ENCODE assay signal across 21 cellular contexts in genomic region chr15:100681335-100681746, GRCh38.
DNase-seq lines count a peak whose midpoint lies in the region; ATAC-seq and TF ChIP-seq lines count a peak whose summit lies in the region.
"Had no signal": no experiment of that assay in that cellular context is flagged by ENCODE, and none has a peak within 500 bp of the region (broad histone marks: within the 10 kb centered on the region; RNA-seq: fewer than 3 reads in every experiment).

No MANE protein-coding gene starts in this region.

- H3K4me3 ChIP-seq in NB4 (ENCODE audit: low read depth, low read length), result no peak overlapping the region
- no peak overlapping the region for H3K4me3 ChIP-seq in coronary artery
- no peak overlapping the region for H3K4me3 ChIP-seq in right atrium auricular region
- no peak overlapping the region for H3K4me3 ChIP-seq in gastrocnemius medialis
- H3K4me3 ChIP-seq in HAP-1, result no peak overlapping the region
- H3K4me3 ChIP-seq: SJCRH30 had no signal

- intact Hi-C loops in gastrocnemius medialis (cut with DNase I; ENCODE audit: low total_unique reads), result no loop called here

- peaks cover 0 to 6% of the 10 kb centered on the region in 2 donors for H3K4me1 ChIP-seq in right atrium auricular region
- no peaks in the 10 kb centered on the region for H3K4me1 ChIP-seq in gastrocnemius medialis
- no peaks in the 10 kb centered on the region for H3K4me1 ChIP-seq in HAP-1

- in situ Hi-C loops in gastrocnemius medialis (cut with MboI; ENCODE audit: low sequenced_read_pairs in 4 of 4) (no loop called here), HAP-1 (cut with MboI; ENCODE audit: low sequenced_read_pairs) (no loop called here)

- H3K36me3 ChIP-seq in right atrium auricular region, result no peaks in the 10 kb centered on the region
- H3K36me3 ChIP-seq in gastrocnemius medialis, result no peaks in the 10 kb centered on the region
- H3K36me3 ChIP-seq in HAP-1 (replicated peaks), result no peaks in the 10 kb centered on the region
- H3K36me3 ChIP-seq: SJCRH30 had no signal

- peak; percentile 83 to 86 for ATAC-seq in gastrocnemius medialis
- ATAC-seq in HG03097 (IDR thresholded peaks at IDR 0.05; ENCODE audit: low FRiP score, unreplicated experiment), result no peak

- TF ChIP-seq POLR2A in NB4 (IDR thresholded peaks at IDR 0.05; ENCODE audit: extremely low read depth, insufficient read length) (no peak), gastrocnemius medialis (IDR thresholded peaks at IDR 0.05) (no peak)

- H3K27ac ChIP-seq in coronary artery (no peak overlapping the region), right atrium auricular region (peak overlapping the region in 1 of 2 donors; percentile 29), gastrocnemius medialis (peak overlapping the region in 1 of 4 donors; percentile 3)
- H3K27ac ChIP-seq: SJCRH30 had no signal

- no peak for TF ChIP-seq CTCF in NB4 (IDR thresholded peaks at IDR 0.05; ENCODE audit: low read depth, low read length)
- no peak for TF ChIP-seq CTCF in coronary artery (IDR thresholded peaks at IDR 0.05)
- no peak for TF ChIP-seq CTCF in right atrium auricular region (IDR thresholded peaks at IDR 0.05)
- no peak for TF ChIP-seq CTCF in gastrocnemius medialis (IDR thresholded peaks at IDR 0.05 in 4 of 5, conservative IDR thresholded peaks at IDR 0.05 in 1 of 5)

- DNase-seq in NB4 (ENCODE audit: low read depth), result peak; percentile 22
- peak; percentile 75 for DNase-seq in coronary artery (ENCODE audit: low spot score)
- peak; percentile 82 for DNase-seq in right atrium auricular region (ENCODE audit: low spot score)
- peak; percentile 52 to 79 for DNase-seq in gastrocnemius medialis
- DNase-seq in HK-2 (ENCODE audit: unreplicated experiment), result no peak
- no peak for DNase-seq in GM19238 (ENCODE audit: insufficient read length, low spot score)
- DNase-seq in HAP-1 (ENCODE audit: low spot score in 2 of 2), result no peak
- DNase-seq: ACHN, AML-193, GF-D8, GOT3, KG1, MV-4-11, NCI-H1417 treated with DMSO at 0.1 percent for 48 hours, NCI-H187 treated with DMSO at 0.1 percent for 48 hours, NCI-H2227 treated with DMSO at 0.1 percent for 48 hours, NCI-H510A treated with DMSO at 0.1 percent for 48 hours, NCI-H774, OCI-M1, SJCRH30 had no signal

- H3K9me3 ChIP-seq in right atrium auricular region (no peaks in the 10 kb centered on the region), gastrocnemius medialis (no peaks in the 10 kb centered on the region), HAP-1 (no peaks in the 10 kb centered on the region; the same call in 1 of the 2 replicates)

- H3K27me3 ChIP-seq in right atrium auricular region (no peaks in the 10 kb centered on the region), gastrocnemius medialis (peaks cover 0 to 2% (median 0%) of the 10 kb centered on the region in 3 donors), HAP-1 (ENCODE audit: low read depth) (no peaks in the 10 kb centered on the region)
- H3K27me3 ChIP-seq: SJCRH30 had no signal

Comparison
In these comparisons a context has a peak if more than half of its experiments do, and no peak if none do; other contexts are left out.
1. DNase-seq: peak in NB4 (single experiment), coronary artery (single experiment), right atrium auricular region (single experiment) and gastrocnemius medialis (2 of 2); none in HK-2 (single experiment), GM19238 (single experiment) and HAP-1 (0 of 2).